Comparison of ENCODE assay signal across 8 cellular contexts in genomic region chr19:35269425-35270117, GRCh38. TPM values are rescaled to one million over a fixed set of nuclear protein-coding genes. Genes with fewer than 3 reads are reported as not detected.
DNase-seq lines count a peak whose midpoint lies in the region; ATAC-seq and TF ChIP-seq lines count a peak whose summit lies in the region.

No MANE protein-coding gene starts in this region.

- peaks cover 45% of the 10 kb centered on the region for H3K4me1 ChIP-seq in lower lobe of right lung

- H3K27ac Mint-ChIP-seq in activated CD4-positive, alpha-beta memory T cell treated with anti-CD3 and anti-CD28 coated beads, Interleukin-2, amount 10 ng/mL, durations not matched to agents 7 days and 5 days = peak overlapping the region; percentile 64

- DNase-seq in Ammon's horn (ENCODE audit: low spot score) (peak; percentile 91), NCI-H69 (lab: John Stamatoyannopoulos, UW) (peak; percentile 89), ecto neural progenitor cell (ENCODE audit: low spot score) (peak; percentile 92), lower lobe of right lung (peak; percentile 92)
- DNase-seq in activated CD4-positive, alpha-beta memory T cell treated with anti-CD3 and anti-CD28 coated beads, Interleukin-2, amount 10 ng/mL, durations not matched to agents 7 days and 5 days = peak; percentile 78
- peak; percentile 51 to 78 (median 54) for DNase-seq in stimulated activated CD4-positive, alpha-beta T cell treated with anti-CD3 and anti-CD28 coated beads, TNF-alpha, amount 100 ng/mL, for 24 hours (ENCODE audit: low read depth in 3 of 3)

- H3K4me3 ChIP-seq in lower lobe of right lung = peak overlapping the region; percentile 66

- POLR2A ChIA-PET in activated CD4-positive, alpha-beta memory T cell treated with anti-CD3 and anti-CD28 coated beads, Interleukin-2, amount 10 ng/mL, durations not matched to agents 7 days and 5 days (lab: Charles Lee) = interaction anchor here (0.5 to 3.9 kb wide), 9 partner anchors 9 to 148 kb away, joined by 3 to 16 read pairs (median 4); partner anchors contain the start of genes FXYD5 and FXYD7

- H3K27ac ChIP-seq in lower lobe of right lung = peak overlapping the region; percentile 88

- intact Hi-C loops in lower lobe of right lung (cut with DNase I) = no loop called here

- peak; percentile 47 for ATAC-seq in GM19023 (IDR thresholded peaks at IDR 0.05; ENCODE audit: unreplicated experiment)
- ATAC-seq in HG03432 (IDR thresholded peaks at IDR 0.05; ENCODE audit: unreplicated experiment) = peak; percentile 56
- ATAC-seq in lower lobe of right lung = peak; percentile 68 to 74

- CTCF ChIA-PET in activated CD4-positive, alpha-beta memory T cell treated with anti-CD3 and anti-CD28 coated beads, Interleukin-2, amount 10 ng/mL, durations not matched to agents 7 days and 5 days (lab: Charles Lee) = interaction anchor here (0.6 to 2.2 kb wide), 5 partner anchors 116 to 279 kb away, joined by 3 to 6 read pairs (median 3); no protein-coding TSS in a partner anchor

- peak overlapping the region; percentile 66 for H3K4me3 Mint-ChIP-seq in activated CD4-positive, alpha-beta memory T cell treated with anti-CD3 and anti-CD28 coated beads, Interleukin-2, amount 10 ng/mL, durations not matched to agents 7 days and 5 days

- H3K9me3 ChIP-seq in lower lobe of right lung = no peaks in the 10 kb centered on the region

- no peaks in the 10 kb centered on the region for H3K9me3 Mint-ChIP-seq in activated CD4-positive, alpha-beta memory T cell treated with anti-CD3 and anti-CD28 coated beads, Interleukin-2, amount 10 ng/mL, durations not matched to agents 7 days and 5 days

- H3K27me3 ChIP-seq in lower lobe of right lung (ENCODE audit: low read depth) = no peaks in the 10 kb centered on the region

- peaks cover 57% of the 10 kb centered on the region for H3K36me3 ChIP-seq in lower lobe of right lung

- H3K36me3 Mint-ChIP-seq in activated CD4-positive, alpha-beta memory T cell treated with anti-CD3 and anti-CD28 coated beads, Interleukin-2, amount 10 ng/mL, durations not matched to agents 7 days and 5 days (ENCODE audit: low read depth) = peaks cover 61% of the 10 kb centered on the region

- H3K4me1 Mint-ChIP-seq in activated CD4-positive, alpha-beta memory T cell treated with anti-CD3 and anti-CD28 coated beads, Interleukin-2, amount 10 ng/mL, durations not matched to agents 7 days and 5 days = peaks cover 32% of the 10 kb centered on the region

- TF ChIP-seq CTCF in lower lobe of right lung (IDR thresholded peaks at IDR 0.05) = peak; percentile 85

- no peaks in the 10 kb centered on the region for H3K27me3 Mint-ChIP-seq in activated CD4-positive, alpha-beta memory T cell treated with anti-CD3 and anti-CD28 coated beads, Interleukin-2, amount 10 ng/mL, durations not matched to agents 7 days and 5 days

RNA-seq across cellular contexts. Expression of gene USF2, which starts 0.8 kb away (rescaled TPM):
- total RNA-seq in activated CD4-positive, alpha-beta memory T cell treated with anti-CD3 and anti-CD28 coated beads, Interleukin-2, amount 10 ng/mL, durations not matched to agents 7 days and 5 days = 100 to 1,000 TPM; 164 to 172 TPM
- 171 TPM for total RNA-seq in lower lobe of right lung

RNA-seq across cellular contexts. Expression of gene HAMP, which starts 12.8 kb away (rescaled TPM):
- total RNA-seq in activated CD4-positive, alpha-beta memory T cell treated with anti-CD3 and anti-CD28 coated beads, Interleukin-2, amount 10 ng/mL, durations not matched to agents 7 days and 5 days = under 1 TPM; 0.38 to 0.43 TPM
- not detected for total RNA-seq in lower lobe of right lung

RNA-seq across cellular contexts. Expression of gene LSR, which starts 20.8 kb away (rescaled TPM):
- 10 to 100 TPM; 13.2 to 13.3 TPM for total RNA-seq in activated CD4-positive, alpha-beta memory T cell treated with anti-CD3 and anti-CD28 coated beads, Interleukin-2, amount 10 ng/mL, durations not matched to agents 7 days and 5 days
- total RNA-seq in lower lobe of right lung = 74.1 TPM

RNA-seq across cellular contexts. Expression of gene MAG, which starts 22.4 kb away (rescaled TPM):
- not detected for total RNA-seq in activated CD4-positive, alpha-beta memory T cell treated with anti-CD3 and anti-CD28 coated beads, Interleukin-2, amount 10 ng/mL, durations not matched to agents 7 days and 5 days
- total RNA-seq in lower lobe of right lung = not detected

RNA-seq across cellular contexts. Expression of gene FAM187B, which starts 41.0 kb away (rescaled TPM):
- total RNA-seq in activated CD4-positive, alpha-beta memory T cell treated with anti-CD3 and anti-CD28 coated beads, Interleukin-2, amount 10 ng/mL, durations not matched to agents 7 days and 5 days = not detected
- total RNA-seq in lower lobe of right lung = 0.41 TPM

Comparison
In these comparisons a context has a peak if more than half of its experiments do, and no peak if none do; other contexts are left out.
1. Peak in every context shown above with its lines: DNase-seq, ATAC-seq, H3K4me3 ChIP-seq and H3K27ac ChIP-seq.